Comparison of ENCODE assay signal across 18 cellular contexts in genomic region chr11:97332271-97332670, GRCh38.
"Had no signal": no experiment of that assay in that cellular context is flagged by ENCODE, and none has a peak within 500 bp of the region (broad histone marks: within the 10 kb centered on the region; RNA-seq: fewer than 3 reads in every experiment).

No MANE protein-coding gene starts in this region.

- H3K9me3 ChIP-seq: breast epithelium, upper lobe of right lung had no signal

- H3K4me3 ChIP-seq: breast epithelium, coronary artery, lung, upper lobe of right lung had no signal

- H3K27ac ChIP-seq: breast epithelium, coronary artery, upper lobe of right lung had no signal

- ATAC-seq: activated CD4-positive, alpha-beta T cell treated with anti-CD3 and anti-CD28 coated beads for 36 hours; stimulated activated naive B cell treated with anti-CD40 and anti-IgM and Interleukin-4, amounts not matched to agents 10 μg/mL and 1 μg/mL and 100 μg/mL, for 72 hours; upper lobe of right lung; WTC11 had no signal

- H3K4me1 ChIP-seq: breast epithelium, upper lobe of right lung had no signal

- H3K27me3 ChIP-seq: breast epithelium, upper lobe of right lung had no signal

- H3K27me3 Mint-ChIP-seq: activated CD4-positive, alpha-beta T cell treated with anti-CD3 and anti-CD28 coated beads for 36 hours; activated naive CD4-positive, alpha-beta T cell treated with anti-CD3 and anti-CD28 coated beads, Interleukin-2, amount 50 U/mL, for 24 hours; stimulated activated naive B cell treated with anti-CD40 and anti-IgM and Interleukin-4, amounts not matched to agents 10 μg/mL and 1 μg/mL and 100 μg/mL, for 72 hours had no signal

- H3K4me3 Mint-ChIP-seq: activated CD4-positive, alpha-beta T cell treated with anti-CD3 and anti-CD28 coated beads for 36 hours; activated naive CD4-positive, alpha-beta T cell treated with anti-CD3 and anti-CD28 coated beads, Interleukin-2, amount 50 U/mL, for 24 hours; mesothelial cell of epicardium; nephron; stimulated activated naive B cell treated with anti-CD40 and anti-IgM and Interleukin-4, amounts not matched to agents 10 μg/mL and 1 μg/mL and 100 μg/mL, for 72 hours; WTC11 had no signal

- H3K4me1 Mint-ChIP-seq: activated CD4-positive, alpha-beta T cell treated with anti-CD3 and anti-CD28 coated beads for 36 hours; activated naive CD4-positive, alpha-beta T cell treated with anti-CD3 and anti-CD28 coated beads, Interleukin-2, amount 50 U/mL, for 24 hours; nephron; stimulated activated naive B cell treated with anti-CD40 and anti-IgM and Interleukin-4, amounts not matched to agents 10 μg/mL and 1 μg/mL and 100 μg/mL, for 72 hours; WTC11 had no signal

- H3K27ac Mint-ChIP-seq: activated CD4-positive, alpha-beta T cell treated with anti-CD3 and anti-CD28 coated beads for 36 hours; activated naive CD4-positive, alpha-beta T cell treated with anti-CD3 and anti-CD28 coated beads, Interleukin-2, amount 50 U/mL, for 24 hours; mesothelial cell of epicardium; nephron; stimulated activated naive B cell treated with anti-CD40 and anti-IgM and Interleukin-4, amounts not matched to agents 10 μg/mL and 1 μg/mL and 100 μg/mL, for 72 hours; WTC11 had no signal

- H3K9me3 Mint-ChIP-seq: activated naive CD4-positive, alpha-beta T cell treated with anti-CD3 and anti-CD28 coated beads, Interleukin-2, amount 50 U/mL, for 24 hours; mesothelial cell of epicardium; nephron; stimulated activated naive B cell treated with anti-CD40 and anti-IgM and Interleukin-4, amounts not matched to agents 10 μg/mL and 1 μg/mL and 100 μg/mL, for 72 hours; WTC11 had no signal

- H3K36me3 ChIP-seq: breast epithelium, upper lobe of right lung had no signal

- FAIRE-seq: astrocyte, frontal cortex, keratinocyte, TTC549 had no signal

- H3K36me3 Mint-ChIP-seq: activated naive CD4-positive, alpha-beta T cell treated with anti-CD3 and anti-CD28 coated beads, Interleukin-2, amount 50 U/mL, for 24 hours; mesothelial cell of epicardium; stimulated activated naive B cell treated with anti-CD40 and anti-IgM and Interleukin-4, amounts not matched to agents 10 μg/mL and 1 μg/mL and 100 μg/mL, for 72 hours; WTC11 had no signal

- DNase-seq: activated CD4-positive, alpha-beta T cell treated with anti-CD3 and anti-CD28 coated beads for 36 hours; activated CD4-positive, alpha-beta T cell treated with anti-CD3 and anti-CD28 coated beads, Interleukin-2, amount 50 U/mL, for 48 hours; activated gamma-delta T cell; occipital lobe; posterior cingulate gyrus; stimulated activated naive B cell treated with anti-CD40 and anti-IgM and Interleukin-4, amounts not matched to agents 10 μg/mL and 1 μg/mL and 100 μg/mL, for 72 hours; upper lobe of right lung had no signal
